Comparison of ENCODE assay signal across 8 cellular contexts in the genomic region with DNA sequence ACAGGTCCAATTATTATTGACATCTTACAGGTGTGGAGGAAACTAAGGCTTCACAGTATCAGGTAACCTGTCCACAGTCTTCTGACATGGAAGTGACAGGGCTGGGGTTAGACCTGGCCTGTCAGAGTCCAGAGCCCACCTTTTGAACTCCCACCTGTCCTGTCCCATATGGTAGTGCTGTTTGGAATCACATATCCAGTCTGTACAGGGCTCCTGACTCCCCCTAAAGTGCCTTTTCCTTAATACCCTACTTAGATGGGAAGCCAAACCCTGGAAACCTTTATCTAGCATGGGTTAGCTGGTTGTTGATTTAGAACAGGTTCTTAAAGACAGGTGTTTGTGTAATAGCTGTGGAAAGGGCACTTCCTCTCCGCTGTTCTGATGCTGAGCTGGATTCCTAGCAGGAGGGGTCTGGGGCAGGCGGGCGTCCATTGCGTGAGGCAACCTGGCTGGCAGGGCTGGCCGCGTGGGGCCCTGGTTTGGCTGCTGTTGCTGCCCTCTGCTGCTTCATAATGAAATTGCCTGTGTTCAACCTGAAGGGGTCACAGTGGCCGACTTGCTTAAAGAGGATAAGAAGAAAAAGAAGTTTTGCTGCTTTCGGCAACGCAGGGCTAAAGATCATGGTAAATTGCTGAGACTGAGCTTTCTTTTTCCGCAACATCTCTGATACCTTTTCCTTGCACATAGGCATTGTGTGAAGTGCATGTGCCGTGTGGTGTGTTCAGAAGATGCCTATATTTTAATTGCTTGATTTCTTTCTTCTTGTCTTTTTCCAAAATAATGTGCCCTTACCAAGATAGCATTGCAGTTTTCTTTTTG.
A peak's percentile ranks its signal among the peaks of the same experiment; 100 is the strongest.
DNase-seq lines count a peak whose midpoint lies in the region; ATAC-seq and TF ChIP-seq lines count a peak whose summit lies in the region.

No MANE protein-coding gene starts in this region.

- no peak overlapping the region for H3K27ac Mint-ChIP-seq in central memory CD8-positive, alpha-beta T cell (ENCODE audit: low read depth)

- ATAC-seq in HCT116 (peak; percentile 98), HG02981 (IDR thresholded peaks at IDR 0.05; ENCODE audit: unreplicated experiment) (no peak)
- ATAC-seq in central memory CD8-positive, alpha-beta T cell (replicated peaks; ENCODE audit: extremely low read depth, poor library complexity, severe bottlenecking) = peak; percentile 28

- H3K9me3 ChIP-seq in HCT116 (ENCODE audit: control insufficient read depth in 1 of 2, insufficient read depth in 1 of 2, low read depth in 1 of 2, low read length in 2 of 2) = no peaks in the 10 kb centered on the region

- peak overlapping the region; percentile 34; the same call in 1 of the 2 replicates for H3K4me2 ChIP-seq in HCT116 (ENCODE audit: low read length)

- no peaks in the 10 kb centered on the region for H4K20me1 ChIP-seq in HCT116 (ENCODE audit: insufficient read depth)

- POLR2A ChIA-PET in HCT116 (lab: Charles Lee) = no interaction called here

- H3K79me2 ChIP-seq in HCT116 (ENCODE audit: insufficient read depth, low read length) = no peaks in the 10 kb centered on the region

- CTCF ChIA-PET in HCT116 (lab: Charles Lee) = interaction anchor here (0.7 to 2.5 kb wide), 6 partner anchors 17 to 362 kb away, joined by 3 to 16 read pairs (median 4); a partner anchor contains a TSS

- intact Hi-C loops in HCT116 (cut with micrococcal nuclease) = loop anchor here (1.0 to 10.0 kb wide), 4 partner anchors 335 to 595 kb away; no protein-coding TSS in a partner anchor

- H3K9me2 ChIP-seq in HCT116 (ENCODE audit: insufficient read depth) = no peaks in the 10 kb centered on the region

- peaks cover 0 to 4% of the 10 kb centered on the region in 2 experiments; a peak in 1 of 4 replicates for H3K4me1 ChIP-seq in HCT116 (ENCODE audit: control insufficient read depth in 1 of 2, insufficient read depth in 2 of 2, low read length in 2 of 2)

- H3K4me3 ChIP-seq in HCT116 (replicated peaks in 1 of 2; ENCODE audit: low read depth in 1 of 2, low read length in 2 of 2) (no peak overlapping the region), kidney epithelial cell (ENCODE audit: low read depth, low read length) (no peak overlapping the region)

- H3K4me1 Mint-ChIP-seq in central memory CD8-positive, alpha-beta T cell = peaks cover 5% of the 10 kb centered on the region

- peak overlapping the region; percentile 96 for H2AFZ ChIP-seq in HCT116 (ENCODE audit: low read depth, low read length, poor library complexity, severe bottlenecking)

- RAD21 ChIA-PET in HCT116 (lab: Charles Lee; ENCODE audit: low non-redundant PET in 1 of 2, low total read pairs in 2 of 2, uncharacterized antibody in 2 of 2, unreplicated experiment in 2 of 2) = interaction anchor here (0.6 to 1.1 kb wide), 3 partner anchors 178 to 1472 kb away, joined by 3 to 4 read pairs (median 3); no protein-coding TSS in a partner anchor

- H3K27me3 ChIP-seq in HCT116 (ENCODE audit: insufficient read depth, low read length) (no peaks in the 10 kb centered on the region; the same call in 1 of the 2 replicates), kidney epithelial cell (ENCODE audit: control insufficient read depth, insufficient read depth, low read length) (no peaks in the 10 kb centered on the region)

- TF ChIP-seq CTCF in HCT116 (IDR thresholded peaks at IDR 0.05 in 2 of 3, conservative IDR thresholded peaks at IDR 0.05 in 1 of 3; ENCODE audit: borderline replicate concordance in 1 of 3, insufficient read depth in 1 of 3, low read depth in 2 of 3, low read length in 2 of 3) (peak; percentile 78 to 88 (median 83)), kidney epithelial cell (IDR thresholded peaks at IDR 0.05; ENCODE audit: insufficient read depth, low read length, poor library complexity, severe bottlenecking) (peak; percentile 82)

- H3K4me3 Mint-ChIP-seq in central memory CD8-positive, alpha-beta T cell = no peak overlapping the region

- peak; percentile 91 for TF ChIP-seq RAD21 in HCT116 (IDR thresholded peaks at IDR 0.05; ENCODE audit: low read depth)

- H3K36me3 ChIP-seq in HCT116 (ENCODE audit: control insufficient read depth in 1 of 2, insufficient read depth in 2 of 2, low read length in 2 of 2) = no peaks in the 10 kb centered on the region
- H3K36me3 ChIP-seq in kidney epithelial cell (ENCODE audit: control insufficient read depth, insufficient read depth, low read length) = no peaks in the 10 kb centered on the region

- no peak overlapping the region for H3K9ac ChIP-seq in HCT116 (ENCODE audit: low read length)

- TF ChIP-seq POLR2A in HCT116 (IDR thresholded peaks at IDR 0.05; ENCODE audit: borderline replicate concordance, extremely low read depth, insufficient read depth, insufficient read length) = no peak

- H3K27me3 Mint-ChIP-seq in central memory CD8-positive, alpha-beta T cell = no peaks in the 10 kb centered on the region

- H3K9me3 Mint-ChIP-seq in central memory CD8-positive, alpha-beta T cell = no peaks in the 10 kb centered on the region

- DNase-seq in EL (peak; percentile 56), HCT116 (ENCODE audit: low read depth, low spot score) (peak; percentile 65), NCI-H2171 treated with DMSO at 0.1 percent for 48 hours (lab: John Stamatoyannopoulos, UW) (peak; percentile 51), kidney epithelial cell (ENCODE audit: low read depth) (no peak)
- peak; percentile 28 for DNase-seq in activated CD4-positive, CD25-positive, alpha-beta regulatory T cell treated with anti-CD3 and anti-CD28 coated beads, Interleukin-2, amount 50 U/mL, for 16 hours (ENCODE audit: low read depth, low spot score)
- DNase-seq in central memory CD8-positive, alpha-beta T cell (ENCODE audit: low spot score in 2 of 2) = peak; percentile 33 to 37
- peak; percentile 64 for DNase-seq in stimulated activated CD4-positive, alpha-beta T cell treated with anti-CD3 and anti-CD28 coated beads, Interleukin-1b, Interleukin-23, amount 100 ng/mL, for 48 hours

- no peaks in the 10 kb centered on the region for H3K36me3 Mint-ChIP-seq in central memory CD8-positive, alpha-beta T cell (ENCODE audit: insufficient read depth)

- H3K27ac ChIP-seq in HCT116 (ENCODE audit: low read depth, low read length) = no peak overlapping the region

- BruUV-seq in HCT116 (replicated peaks; lab: Mats Ljungman, UMichigan) = no TSS peak

TF ChIP-seq in HCT116, 20 proteins besides CTCF, POLR2A, EP300 and RAD21 (continues in another document):
- TF ChIP-seq CBX3 (IDR thresholded peaks at IDR 0.05; ENCODE audit: low read depth) (no peak), POLR2AphosphoS5 (IDR thresholded peaks at IDR 0.05; ENCODE audit: low read depth, low read length) (no peak), SRF (IDR thresholded peaks at IDR 0.05; ENCODE audit: low read depth) (peak; percentile 7; the same call in 1 of the 2 replicates), TCF7L2 (IDR thresholded peaks at IDR 0.05; ENCODE audit: borderline replicate concordance, extremely low read depth, insufficient read depth, insufficient read length) (no peak), SP1 (IDR thresholded peaks at IDR 0.05; ENCODE audit: low read depth) (no peak), JUND (IDR thresholded peaks at IDR 0.05) (no peak), SIN3A (IDR thresholded peaks at IDR 0.05; ENCODE audit: low read depth) (no peak), ELF1 (IDR thresholded peaks at IDR 0.05; ENCODE audit: borderline replicate concordance, low read depth) (no peak), EGR1 (IDR thresholded peaks at IDR 0.05; ENCODE audit: low read depth) (no peak), YY1 (IDR thresholded peaks at IDR 0.05; ENCODE audit: extremely low read depth, insufficient replicate concordance, low read depth, low read length) (peak; percentile 71), FOSL1 (IDR thresholded peaks at IDR 0.05; ENCODE audit: low read depth) (no peak), EZH2 (IDR thresholded peaks at IDR 0.05) (no peak), ZNF274 (IDR thresholded peaks at IDR 0.05; ENCODE audit: low read depth, low read length) (no peak), EZH2phosphoT487 (IDR thresholded peaks at IDR 0.05; ENCODE audit: borderline replicate concordance) (no peak), CEBPB (IDR thresholded peaks at IDR 0.05; ENCODE audit: low read depth) (no peak), ZFX (IDR thresholded peaks at IDR 0.05) (no peak)
- TF ChIP-seq, protein P1, sequence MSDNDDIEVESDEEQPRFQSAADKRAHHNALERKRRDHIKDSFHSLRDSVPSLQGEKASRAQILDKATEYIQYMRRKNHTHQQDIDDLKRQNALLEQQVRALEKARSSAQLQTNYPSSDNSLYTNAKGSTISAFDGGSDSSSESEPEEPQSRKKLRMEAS (IDR thresholded peaks at IDR 0.05) = peak; percentile 62
- TF ChIP-seq, protein P2, sequence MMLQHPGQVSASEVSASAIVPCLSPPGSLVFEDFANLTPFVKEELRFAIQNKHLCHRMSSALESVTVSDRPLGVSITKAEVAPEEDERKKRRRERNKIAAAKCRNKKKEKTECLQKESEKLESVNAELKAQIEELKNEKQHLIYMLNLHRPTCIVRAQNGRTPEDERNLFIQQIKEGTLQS (IDR thresholded peaks at IDR 0.05) = no peak
- TF ChIP-seq, protein P3, sequence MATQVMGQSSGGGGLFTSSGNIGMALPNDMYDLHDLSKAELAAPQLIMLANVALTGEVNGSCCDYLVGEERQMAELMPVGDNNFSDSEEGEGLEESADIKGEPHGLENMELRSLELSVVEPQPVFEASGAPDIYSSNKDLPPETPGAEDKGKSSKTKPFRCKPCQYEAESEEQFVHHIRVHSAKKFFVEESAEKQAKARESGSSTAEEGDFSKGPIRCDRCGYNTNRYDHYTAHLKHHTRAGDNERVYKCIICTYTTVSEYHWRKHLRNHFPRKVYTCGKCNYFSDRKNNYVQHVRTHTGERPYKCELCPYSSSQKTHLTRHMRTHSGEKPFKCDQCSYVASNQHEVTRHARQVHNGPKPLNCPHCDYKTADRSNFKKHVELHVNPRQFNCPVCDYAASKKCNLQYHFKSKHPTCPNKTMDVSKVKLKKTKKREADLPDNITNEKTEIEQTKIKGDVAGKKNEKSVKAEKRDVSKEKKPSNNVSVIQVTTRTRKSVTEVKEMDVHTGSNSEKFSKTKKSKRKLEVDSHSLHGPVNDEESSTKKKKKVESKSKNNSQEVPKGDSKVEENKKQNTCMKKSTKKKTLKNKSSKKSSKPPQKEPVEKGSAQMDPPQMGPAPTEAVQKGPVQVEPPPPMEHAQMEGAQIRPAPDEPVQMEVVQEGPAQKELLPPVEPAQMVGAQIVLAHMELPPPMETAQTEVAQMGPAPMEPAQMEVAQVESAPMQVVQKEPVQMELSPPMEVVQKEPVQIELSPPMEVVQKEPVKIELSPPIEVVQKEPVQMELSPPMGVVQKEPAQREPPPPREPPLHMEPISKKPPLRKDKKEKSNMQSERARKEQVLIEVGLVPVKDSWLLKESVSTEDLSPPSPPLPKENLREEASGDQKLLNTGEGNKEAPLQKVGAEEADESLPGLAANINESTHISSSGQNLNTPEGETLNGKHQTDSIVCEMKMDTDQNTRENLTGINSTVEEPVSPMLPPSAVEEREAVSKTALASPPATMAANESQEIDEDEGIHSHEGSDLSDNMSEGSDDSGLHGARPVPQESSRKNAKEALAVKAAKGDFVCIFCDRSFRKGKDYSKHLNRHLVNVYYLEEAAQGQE (IDR thresholded peaks at IDR 0.05; ENCODE audit: low read depth) = no peak
